Comparison of ENCODE assay signal across 11 cellular contexts in genomic region chr9:37920471-37921167, GRCh38. TPM values are rescaled to one million over a fixed set of nuclear protein-coding genes. Genes with fewer than 3 reads are reported as not detected.
DNase-seq lines count a peak whose midpoint lies in the region; ATAC-seq and TF ChIP-seq lines count a peak whose summit lies in the region.
"Had no signal": no experiment of that assay in that cellular context is flagged by ENCODE, and none has a peak within 500 bp of the region (broad histone marks: within the 10 kb centered on the region; RNA-seq: fewer than 3 reads in every experiment).

No MANE protein-coding gene starts in this region.

- H3K79me2 ChIP-seq in SK-N-SH (ENCODE audit: insufficient read depth): peaks cover 39% of the 10 kb centered on the region; the same call in 1 of the 2 replicates

- ATAC-seq in naive thymus-derived CD4-positive, alpha-beta T cell: peak; percentile 24
- ATAC-seq in natural killer cell (no peak), GM19035 (IDR thresholded peaks at IDR 0.05; ENCODE audit: unreplicated experiment) (no peak)

- H3K27me3 Mint-ChIP-seq in naive thymus-derived CD4-positive, alpha-beta T cell: no peaks in the 10 kb centered on the region
- H3K27me3 Mint-ChIP-seq in natural killer cell (ENCODE audit: low read depth in 2 of 2) (no peaks in the 10 kb centered on the region), CD14-positive monocyte (ENCODE audit: low read depth in 3 of 3) (no peaks in the 10 kb centered on the region)
- H3K27me3 Mint-ChIP-seq: activated B cell treated with CpG ODN at 0.5 μM for 24 hours had no signal

- H3K4me1 Mint-ChIP-seq in naive thymus-derived CD4-positive, alpha-beta T cell: peaks cover 0 to 3% (median 0%) of the 10 kb centered on the region in 7 donors
- H3K4me1 Mint-ChIP-seq in natural killer cell: peaks cover 24 to 26% of the 10 kb centered on the region in 2 donors
- H3K4me1 Mint-ChIP-seq in CD14-positive monocyte: peaks cover 2% of the 10 kb centered on the region
- H3K4me1 Mint-ChIP-seq: activated B cell treated with CpG ODN at 0.5 μM for 24 hours had no signal

- 100% methylated on average over 4 of the region's 5 CpGs for WGBS in SK-N-SH (ENCODE audit: low lambda C conversion rate)

- H3K36me3 ChIP-seq in H7 (replicated peaks; ENCODE audit: control insufficient read depth, insufficient read depth, low read length) (0 out of 2 replicates have a peak, but pooled peaks cover 1% of the 10 kb centered on the region), SK-N-SH (replicated peaks in 1 of 2; ENCODE audit: control insufficient read depth in 1 of 2, insufficient read depth in 2 of 2, low read length in 1 of 2) (peaks cover 14 to 51% of the 10 kb centered on the region in 2 experiments)
- no peaks in the 10 kb centered on the region for H3K36me3 ChIP-seq in naive thymus-derived CD4-positive, alpha-beta T cell (ENCODE audit: control insufficient read depth in 2 of 3, insufficient read depth in 3 of 3, low read length in 3 of 3)

- intact Hi-C loops in naive thymus-derived CD4-positive, alpha-beta T cell (cut with micrococcal nuclease): no loop called here
- intact Hi-C loops in natural killer cell (cut with micrococcal nuclease) (no loop called here), CD14-positive monocyte (cut with micrococcal nuclease) (no loop called here)

- TF ChIP-seq EP300 in SK-N-SH (IDR thresholded peaks at IDR 0.05; ENCODE audit: borderline replicate concordance in 1 of 2, low read depth in 1 of 2, low read length in 1 of 2): no peak

- H3K27ac Mint-ChIP-seq in naive thymus-derived CD4-positive, alpha-beta T cell: no peak overlapping the region
- H3K27ac Mint-ChIP-seq in natural killer cell (no peak overlapping the region), CD14-positive monocyte (no peak overlapping the region)
- H3K27ac Mint-ChIP-seq: activated B cell treated with CpG ODN at 0.5 μM for 24 hours had no signal

- peak; percentile 23 for DNase-seq in NCI-H2227 (lab: John Stamatoyannopoulos, UW; ENCODE audit: unreplicated experiment)
- DNase-seq in NCI-H2227 treated with DMSO at 0.1 percent for 48 hours (lab: John Stamatoyannopoulos, UW): no peak
- DNase-seq in H7: peak; percentile 77
- no peak for DNase-seq in SK-N-SH
- DNase-seq in naive thymus-derived CD4-positive, alpha-beta T cell: no peak
- no peak for DNase-seq in natural killer cell
- no peak for DNase-seq in CD14-positive monocyte (ENCODE audit: low spot score)
- DNase-seq: activated B cell treated with CpG ODN at 0.5 μM for 24 hours, cortex of kidney had no signal

- H3K4me2 ChIP-seq in SK-N-SH: no peak overlapping the region
- H3K4me2 ChIP-seq: KMS-11 had no signal

- H3K9me3 ChIP-seq in SK-N-SH: no peaks in the 10 kb centered on the region
- no peaks in the 10 kb centered on the region for H3K9me3 ChIP-seq in naive thymus-derived CD4-positive, alpha-beta T cell (ENCODE audit: control insufficient read depth in 2 of 3, low read length in 3 of 3)

- no peaks in the 10 kb centered on the region for H3K27me3 ChIP-seq in H7 (ENCODE audit: control insufficient read depth, insufficient read depth, low read length)
- H3K27me3 ChIP-seq in SK-N-SH (ENCODE audit: insufficient read depth): no peaks in the 10 kb centered on the region
- no peaks in the 10 kb centered on the region for H3K27me3 ChIP-seq in naive thymus-derived CD4-positive, alpha-beta T cell (ENCODE audit: control insufficient read depth in 2 of 2, insufficient read depth in 2 of 2, low read length in 2 of 2)

- H2AFZ ChIP-seq in SK-N-SH (ENCODE audit: low read depth): no peak overlapping the region

- TF ChIP-seq RAD21 in SK-N-SH (IDR thresholded peaks at IDR 0.05; ENCODE audit: low read length): no peak

- CTCF ChIA-PET in SK-N-SH (lab: Yijun Ruan, JAX): interaction anchor here (1.0 to 2.1 kb wide), 5 partner anchors 7 to 512 kb away, joined by 3 to 15 read pairs (median 7); no protein-coding TSS in a partner anchor
- CTCF ChIA-PET in naive thymus-derived CD4-positive, alpha-beta T cell (lab: Charles Lee): no interaction called here

- no peaks in the 10 kb centered on the region for H3K9me3 Mint-ChIP-seq in naive thymus-derived CD4-positive, alpha-beta T cell
- H3K9me3 Mint-ChIP-seq in natural killer cell: no peaks in the 10 kb centered on the region
- H3K9me3 Mint-ChIP-seq in CD14-positive monocyte: no peaks in the 10 kb centered on the region
- H3K9me3 Mint-ChIP-seq: activated B cell treated with CpG ODN at 0.5 μM for 24 hours had no signal

- peaks cover under 1 to 42% of the 10 kb centered on the region in 2 experiments; a peak in 2 of 4 replicates for H3K4me1 ChIP-seq in SK-N-SH (ENCODE audit: control insufficient read depth in 1 of 2, insufficient read depth in 2 of 2, low read depth in 1 of 2, low read length in 1 of 2)
- H3K4me1 ChIP-seq in naive thymus-derived CD4-positive, alpha-beta T cell (ENCODE audit: control insufficient read depth in 2 of 2, insufficient read depth in 2 of 2, low read length in 2 of 2): no peaks in the 10 kb centered on the region

- H4K20me1 ChIP-seq in SK-N-SH (ENCODE audit: insufficient read depth): no peaks in the 10 kb centered on the region; the same call in 1 of the 2 replicates

- TF ChIP-seq CTCF in SK-N-SH (IDR thresholded peaks at IDR 0.05) (no peak), natural killer cell (IDR thresholded peaks at IDR 0.05) (no peak), CD14-positive monocyte (IDR thresholded peaks at IDR 0.05) (no peak)

- no peaks in the 10 kb centered on the region for H3K36me3 Mint-ChIP-seq in naive thymus-derived CD4-positive, alpha-beta T cell
- no peaks in the 10 kb centered on the region for H3K36me3 Mint-ChIP-seq in natural killer cell
- peaks cover 0 to 4% of the 10 kb centered on the region in 2 donors for H3K36me3 Mint-ChIP-seq in CD14-positive monocyte

- H3K27ac ChIP-seq in SK-N-SH (ENCODE audit: low read depth in 2 of 2, low read length in 1 of 2): no peak overlapping the region
- H3K27ac ChIP-seq in naive thymus-derived CD4-positive, alpha-beta T cell (ENCODE audit: low read depth, low read length): no peak overlapping the region
- H3K27ac ChIP-seq: KMS-11 had no signal

- no peaks in the 10 kb centered on the region for H3K9me2 ChIP-seq in SK-N-SH

- H3K9ac ChIP-seq in SK-N-SH: no peak overlapping the region
- H3K9ac ChIP-seq: KMS-11 had no signal

- H3K4me3 Mint-ChIP-seq in naive thymus-derived CD4-positive, alpha-beta T cell: no peak overlapping the region
- H3K4me3 Mint-ChIP-seq in natural killer cell: no peak overlapping the region
- no peak overlapping the region for H3K4me3 Mint-ChIP-seq in CD14-positive monocyte
- H3K4me3 Mint-ChIP-seq: activated B cell treated with CpG ODN at 0.5 μM for 24 hours had no signal

- POLR2A ChIA-PET in SK-N-SH (lab: Yijun Ruan, JAX): no interaction called here
- POLR2A ChIA-PET in naive thymus-derived CD4-positive, alpha-beta T cell (lab: Charles Lee): no interaction called here

- H3F3A ChIP-seq in SK-N-SH (replicated peaks; ENCODE audit: insufficient read depth): peaks cover 9% of the 10 kb centered on the region

- no peak overlapping the region for H3K4me3 ChIP-seq in H7 (ENCODE audit: insufficient read depth, low read depth, low read length)
- no peak overlapping the region for H3K4me3 ChIP-seq in SK-N-SH (ENCODE audit: low read depth in 2 of 2, low read length in 1 of 2)
- H3K4me3 ChIP-seq in naive thymus-derived CD4-positive, alpha-beta T cell (ENCODE audit: low read length): no peak overlapping the region

TF ChIP-seq in SK-N-SH, 30 proteins besides CTCF, POLR2A, EP300 and RAD21:
- TF ChIP-seq, protein P1, sequence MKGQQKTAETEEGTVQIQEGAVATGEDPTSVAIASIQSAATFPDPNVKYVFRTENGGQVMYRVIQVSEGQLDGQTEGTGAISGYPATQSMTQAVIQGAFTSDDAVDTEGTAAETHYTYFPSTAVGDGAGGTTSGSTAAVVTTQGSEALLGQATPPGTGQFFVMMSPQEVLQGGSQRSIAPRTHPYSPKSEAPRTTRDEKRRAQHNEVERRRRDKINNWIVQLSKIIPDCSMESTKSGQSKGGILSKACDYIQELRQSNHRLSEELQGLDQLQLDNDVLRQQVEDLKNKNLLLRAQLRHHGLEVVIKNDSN (IDR thresholded peaks at IDR 0.05; ENCODE audit: borderline replicate concordance, low read depth): peak; percentile 88
- TF ChIP-seq ZBTB33 (IDR thresholded peaks at IDR 0.05; ENCODE audit: borderline replicate concordance, low read depth) (no peak), USF2 (IDR thresholded peaks at IDR 0.05; ENCODE audit: borderline replicate concordance, low read depth, low read length) (peak; percentile 32; the same call in 1 of the 2 replicates)

RNA-seq across cellular contexts. Expression of gene SLC25A51, which starts 16.7 kb away (rescaled TPM):
- 16.1 and 16.8 TPM in 2 replicates for total RNA-seq in H7 (2014; rRNA removed; shearing (Covaris generic))
- polyA plus RNA-seq in SK-N-SH (2012; rRNA removed) (13.3 and 14.9 TPM in 2 replicates), CD14-positive monocyte (1 to 10 TPM; 5.9 to 8.9 TPM)
- polyA plus RNA-seq in SK-N-SH (2012; cell fraction: cytosol; rRNA removed): 13.0 and 16.1 TPM in 2 replicates
- polyA plus RNA-seq in SK-N-SH (2012; cell fraction: nucleus; rRNA removed): 15.7 and 22.1 TPM in 2 replicates
- 10 to 100 TPM; 20.2 to 37.8 (median 30.2) TPM for total RNA-seq in naive thymus-derived CD4-positive, alpha-beta T cell
- polyA plus RNA-seq in naive thymus-derived CD4-positive, alpha-beta T cell: 10 to 100 TPM; 10.8 to 11.6 TPM
- 10 to 100 TPM; 22.2 to 35.4 (median 33.7) TPM for total RNA-seq in natural killer cell

Comparison
In these comparisons a context has a peak if more than half of its experiments do, and no peak if none do; other contexts are left out.
1. DNase-seq: peak in NCI-H2227 (single experiment) and H7 (single experiment); none in NCI-H2227 treated with DMSO at 0.1 percent for 48 hours (single experiment), SK-N-SH (single experiment), naive thymus-derived CD4-positive, alpha-beta T cell (0 of 9), natural killer cell (single experiment) and CD14-positive monocyte (single experiment).